30 cellular contexts compared by ENCODE assay signal in the genomic region with DNA sequence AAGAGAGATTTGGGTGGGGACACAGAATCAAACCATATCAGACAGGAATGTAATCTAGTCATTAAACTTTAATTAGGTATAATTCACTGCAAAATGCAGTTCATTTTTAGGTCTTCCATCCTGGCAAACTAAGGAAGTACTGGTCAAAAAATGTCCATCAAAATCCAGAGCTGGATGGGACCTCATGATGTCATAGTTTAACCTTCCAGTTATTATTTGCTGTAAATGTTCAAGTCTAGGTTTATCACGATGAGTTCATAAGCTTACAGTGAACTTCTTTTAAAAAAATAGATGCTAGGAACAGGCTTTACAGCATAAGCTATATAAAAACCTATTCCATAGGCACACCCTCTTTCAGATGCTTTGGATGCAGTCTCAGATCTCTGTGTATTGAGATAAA. TPM values are rescaled to one million over a fixed set of nuclear protein-coding genes. Genes with fewer than 3 reads are reported as not detected.
"Had no signal": no experiment of that assay in that cellular context is flagged by ENCODE, and none has a peak within 500 bp of the region (broad histone marks: within the 10 kb centered on the region; RNA-seq: fewer than 3 reads in every experiment).

No MANE protein-coding gene starts in this region.

- H3K9me3 ChIP-seq: ovary, psoas muscle, spleen, stomach, suprapubic skin, testis, tibial artery, transverse colon, upper lobe of right lung, uterus had no signal

- DNase-seq: naive thymus-derived CD4-positive, alpha-beta T cell; natural killer cell; occipital lobe; ovary; posterior cingulate gyrus; psoas muscle; right cardiac atrium; spleen; stimulated activated CD4-positive, alpha-beta T cell treated with anti-CD3 and anti-CD28 coated beads, Interleukin-12 subunit alpha, Interleukin-12 subunit beta, amount 100 ng/mL, for 4 hours; stimulated activated CD4-positive, alpha-beta T cell treated with anti-CD3 and anti-CD28 coated beads, Interleukin-1b, Interleukin-23, amount 100 ng/mL, for 48 hours; stimulated activated CD4-positive, alpha-beta T cell treated with anti-CD3 and anti-CD28 coated beads, Interleukin-4, amount 100 ng/mL, for 24 hours; stimulated activated naive B cell treated with anti-CD40 and anti-IgM and Interleukin-4, amounts not matched to agents 10 μg/mL and 1 μg/mL and 100 μg/mL, for 72 hours; stimulated activated naive CD4-positive, alpha-beta T cell treated with Interleukin-2 at 50 U/mL for 16 hours; stomach; testis; tibial artery; transverse colon; upper lobe of right lung; uterus had no signal

- H3K4me1 ChIP-seq: neural progenitor cell, parathyroid adenoma, spleen, upper lobe of right lung, uterus had no signal

- ATAC-seq: naive thymus-derived CD4-positive, alpha-beta T cell; natural killer cell; psoas muscle; sciatic nerve; stimulated activated effector memory CD8-positive, alpha-beta T cell treated with anti-CD3 and anti-CD28 coated beads, Interleukin-12 subunit alpha, Interleukin-12 subunit beta, amount 100 ng/mL, for 72 hours; stimulated activated naive B cell treated with anti-CD40 and anti-IgM and Interleukin-4, amounts not matched to agents 10 μg/mL and 1 μg/mL and 100 μg/mL, for 72 hours; upper lobe of right lung had no signal

- H3K36me3 Mint-ChIP-seq: naive thymus-derived CD4-positive, alpha-beta T cell; natural killer cell; neural progenitor cell; stimulated activated effector memory CD8-positive, alpha-beta T cell treated with anti-CD3 and anti-CD28 coated beads, Interleukin-12 subunit alpha, Interleukin-12 subunit beta, amount 100 ng/mL, for 72 hours; stimulated activated naive B cell treated with anti-CD40 and anti-IgM and Interleukin-4, amounts not matched to agents 10 μg/mL and 1 μg/mL and 100 μg/mL, for 72 hours had no signal

- H3K27ac Mint-ChIP-seq: naive thymus-derived CD4-positive, alpha-beta T cell; natural killer cell; progenitor cell of endocrine pancreas; stimulated activated effector memory CD8-positive, alpha-beta T cell treated with anti-CD3 and anti-CD28 coated beads, Interleukin-12 subunit alpha, Interleukin-12 subunit beta, amount 100 ng/mL, for 72 hours; stimulated activated naive B cell treated with anti-CD40 and anti-IgM and Interleukin-4, amounts not matched to agents 10 μg/mL and 1 μg/mL and 100 μg/mL, for 72 hours; stimulated activated naive CD8-positive, alpha-beta T cell treated with anti-CD3 and anti-CD28 coated beads, Interleukin-15, Interleukin-2, amounts not matched to agents 100 ng/mL and 50 ng/mL, for 24 hours; type B pancreatic cell had no signal

- H3K36me3 ChIP-seq: neural progenitor cell, ovary, spleen, stomach, suprapubic skin, tibial artery, transverse colon, upper lobe of right lung, uterus had no signal

- H3K4me3 ChIP-seq: neural progenitor cell, ovary, psoas muscle, skin epidermis, smooth muscle cell, spleen, stomach, suprapubic skin, testis, transverse colon, upper lobe of right lung, uterus had no signal

- H3K9me3 Mint-ChIP-seq: natural killer cell; nephron; neural progenitor cell; stimulated activated effector memory CD8-positive, alpha-beta T cell treated with anti-CD3 and anti-CD28 coated beads, Interleukin-12 subunit alpha, Interleukin-12 subunit beta, amount 100 ng/mL, for 72 hours; stimulated activated naive B cell treated with anti-CD40 and anti-IgM and Interleukin-4, amounts not matched to agents 10 μg/mL and 1 μg/mL and 100 μg/mL, for 72 hours; stimulated activated naive CD8-positive, alpha-beta T cell treated with anti-CD3 and anti-CD28 coated beads, Interleukin-15, Interleukin-2, amounts not matched to agents 100 ng/mL and 50 ng/mL, for 24 hours had no signal

- H3K4me1 Mint-ChIP-seq: naive thymus-derived CD4-positive, alpha-beta T cell; natural killer cell; stimulated activated effector memory CD8-positive, alpha-beta T cell treated with anti-CD3 and anti-CD28 coated beads, Interleukin-12 subunit alpha, Interleukin-12 subunit beta, amount 100 ng/mL, for 72 hours; stimulated activated naive B cell treated with anti-CD40 and anti-IgM and Interleukin-4, amounts not matched to agents 10 μg/mL and 1 μg/mL and 100 μg/mL, for 72 hours had no signal

- H3K27ac ChIP-seq: neural progenitor cell, ovary, parathyroid adenoma, psoas muscle, skin epidermis, spleen, stomach, suprapubic skin, testis, tibial artery, transverse colon, upper lobe of right lung, uterus had no signal

- H3K4me3 Mint-ChIP-seq: naive thymus-derived CD4-positive, alpha-beta T cell; natural killer cell; nephron; neural progenitor cell; stimulated activated effector memory CD8-positive, alpha-beta T cell treated with anti-CD3 and anti-CD28 coated beads, Interleukin-12 subunit alpha, Interleukin-12 subunit beta, amount 100 ng/mL, for 72 hours; stimulated activated naive B cell treated with anti-CD40 and anti-IgM and Interleukin-4, amounts not matched to agents 10 μg/mL and 1 μg/mL and 100 μg/mL, for 72 hours; stimulated activated naive CD8-positive, alpha-beta T cell treated with anti-CD3 and anti-CD28 coated beads, Interleukin-15, Interleukin-2, amounts not matched to agents 100 ng/mL and 50 ng/mL, for 24 hours; type B pancreatic cell had no signal

RNA-seq across cellular contexts. Expression of gene SSPN, which starts 7.8 kb away (rescaled TPM):
- polyA plus RNA-seq: naive thymus-derived CD4-positive, alpha-beta T cell had no signal
